ENCODE assay signal across 9 cellular contexts in genomic region chr10:89838002-89838615, GRCh38.
A peak's percentile ranks its signal among the peaks of the same experiment; 100 is the strongest.
DNase-seq lines count a peak whose midpoint lies in the region; ATAC-seq, FAIRE-seq and TF ChIP-seq lines count a peak whose summit lies in the region.
"Had no signal": no experiment of that assay in that cellular context is flagged by ENCODE, and none has a peak within 500 bp of the region (broad histone marks: within the 10 kb centered on the region; RNA-seq: fewer than 3 reads in every experiment).

No MANE protein-coding gene starts in this region.

- peak overlapping the region in 1 of 3 donors; percentile 34 for H3K27ac Mint-ChIP-seq in CD4-positive, CD25-positive, alpha-beta regulatory T cell
- peak overlapping the region in 2 of 3 donors; percentile 51 to 86 for H3K27ac Mint-ChIP-seq in IgD-negative memory B cell

- DNase-seq in CD4-positive, CD25-positive, alpha-beta regulatory T cell, result no peak
- DNase-seq in epithelial cell of proximal tubule (ENCODE audit: low read depth) (no peak), pancreas (no peak), OCI-LY7 (ENCODE audit: low spot score) (no peak), NCI-H2081 (lab: John Stamatoyannopoulos, UW) (no peak), NCI-H1417 treated with DMSO at 0.1 percent for 48 hours (lab: John Stamatoyannopoulos, UW) (no peak), cerebellar cortex (ENCODE audit: low spot score) (no peak)

- no peak for TF ChIP-seq CTCF in epithelial cell of proximal tubule (conservative IDR thresholded peaks at IDR 0.05; ENCODE audit: low read depth, low read length)
- TF ChIP-seq CTCF in pancreas (IDR thresholded peaks at IDR 0.05), result no peak
- TF ChIP-seq CTCF in OCI-LY7 (conservative IDR thresholded peaks at IDR 0.05; ENCODE audit: low read length), result no peak

- H3K9me3 ChIP-seq in CD4-positive, CD25-positive, alpha-beta regulatory T cell (ENCODE audit: control insufficient read depth in 2 of 2, low read length in 2 of 2), result no peaks in the 10 kb centered on the region
- H3K9me3 ChIP-seq in pancreas, result no peaks in the 10 kb centered on the region
- no peaks in the 10 kb centered on the region for H3K9me3 ChIP-seq in OCI-LY7 (ENCODE audit: low read length)

- BruUV-seq in OCI-LY7 (replicated peaks; lab: Mats Ljungman, UMichigan), result no TSS peak

- H3K36me3 Mint-ChIP-seq in CD4-positive, CD25-positive, alpha-beta regulatory T cell, result no peaks in the 10 kb centered on the region
- peaks cover 7% of the 10 kb centered on the region for H3K36me3 Mint-ChIP-seq in IgD-negative memory B cell

- H3K36me3 ChIP-seq in CD4-positive, CD25-positive, alpha-beta regulatory T cell (ENCODE audit: control insufficient read depth, insufficient read depth, low read length), result no peaks in the 10 kb centered on the region
- H3K36me3 ChIP-seq in pancreas (no peaks in the 10 kb centered on the region), OCI-LY7 (ENCODE audit: insufficient read depth, low read length) (no peaks in the 10 kb centered on the region)

- H3K4me1 Mint-ChIP-seq in CD4-positive, CD25-positive, alpha-beta regulatory T cell, result peaks cover 0 to 15% (median 7%) of the 10 kb centered on the region in 4 donors
- peaks cover 10 to 11% (median 11%) of the 10 kb centered on the region in 3 donors for H3K4me1 Mint-ChIP-seq in IgD-negative memory B cell

- H3K27me3 Mint-ChIP-seq in CD4-positive, CD25-positive, alpha-beta regulatory T cell, result peaks cover 73% of the 10 kb centered on the region
- peaks cover 7% of the 10 kb centered on the region for H3K27me3 Mint-ChIP-seq in IgD-negative memory B cell

- H3K4me2 ChIP-seq in OCI-LY7 (ENCODE audit: low read length), result no peak overlapping the region
- H3K4me2 ChIP-seq: KMS-11 had no signal

- no peak overlapping the region for H3K27ac ChIP-seq in CD4-positive, CD25-positive, alpha-beta regulatory T cell (ENCODE audit: insufficient read depth, low read length, poor library complexity, severe bottlenecking)
- peak overlapping the region in 1 of 4 donors; percentile 37 for H3K27ac ChIP-seq in pancreas
- H3K27ac ChIP-seq in OCI-LY7 (ENCODE audit: low read depth, low read length, poor library complexity, severe bottlenecking), result no peak overlapping the region
- H3K27ac ChIP-seq: KMS-11 had no signal

- CTCF ChIA-PET in OCI-LY7 (lab: Charles Lee; ENCODE audit: unreplicated experiment), result no interaction called here

- no peaks in the 10 kb centered on the region for H3K79me2 ChIP-seq in OCI-LY7 (ENCODE audit: insufficient read depth, low read depth, low read length)

- intact Hi-C loops in pancreas (cut with DNase I), result no loop called here
- intact Hi-C loops in OCI-LY7 (cut with micrococcal nuclease; ENCODE audit: unreplicated experiment), result no loop called here

- no peak for ATAC-seq in CD4-positive, CD25-positive, alpha-beta regulatory T cell (ENCODE audit: low read depth in 2 of 2)
- ATAC-seq in pancreas, result peak in 3 of 4 donors; percentile 13 to 65 (median 42)

- H3K9me2 ChIP-seq in OCI-LY7 (ENCODE audit: insufficient read depth, low read length), result no peaks in the 10 kb centered on the region

- peaks cover 14% of the 10 kb centered on the region for H3K4me1 ChIP-seq in CD4-positive, CD25-positive, alpha-beta regulatory T cell (ENCODE audit: control insufficient read depth, insufficient read depth, low read length, poor library complexity, severe bottlenecking)
- no peaks in the 10 kb centered on the region for H3K4me1 ChIP-seq in pancreas
- no peaks in the 10 kb centered on the region for H3K4me1 ChIP-seq in OCI-LY7 (ENCODE audit: insufficient read depth, low read length, poor library complexity, severe bottlenecking)

- no peak for FAIRE-seq in pancreas (lab: Jason Lieb, UNC)

- no peak overlapping the region for H3K4me3 ChIP-seq in CD4-positive, CD25-positive, alpha-beta regulatory T cell (ENCODE audit: low read depth, low read length)
- H3K4me3 ChIP-seq in epithelial cell of proximal tubule (ENCODE audit: low read depth, low read length), result peak overlapping the region; percentile 52
- H3K4me3 ChIP-seq in pancreas, result peak overlapping the region; percentile 35 to 57 (median 42)
- H3K4me3 ChIP-seq in OCI-LY7 (ENCODE audit: low read depth, low read length, poor library complexity, severe bottlenecking), result no peak overlapping the region

- WGBS in pancreas, 2 donors, result 50 to 59% methylated on average over 27 of the region's 27 CpGs

- H3K27me3 ChIP-seq in CD4-positive, CD25-positive, alpha-beta regulatory T cell (ENCODE audit: control insufficient read depth, insufficient read depth, low read length), result peaks cover 22% of the 10 kb centered on the region
- no peaks in the 10 kb centered on the region for H3K27me3 ChIP-seq in pancreas

- H3K9me3 Mint-ChIP-seq in CD4-positive, CD25-positive, alpha-beta regulatory T cell, result peaks cover 0 to 1% (median 0%) of the 10 kb centered on the region in 7 donors
- peaks cover 0 to 2% (median 0%) of the 10 kb centered on the region in 3 donors for H3K9me3 Mint-ChIP-seq in IgD-negative memory B cell

- POLR2A ChIA-PET in OCI-LY7 (lab: Charles Lee), result interaction anchor here (0.6 kb wide), 1 partner anchor 907 kb away, joined by 3 read pairs; no protein-coding TSS in a partner anchor

- no peaks in the 10 kb centered on the region for H4K20me1 ChIP-seq in OCI-LY7 (ENCODE audit: insufficient read depth, low read length)

- peak overlapping the region; percentile 8 to 86 (median 84) for H3K4me3 Mint-ChIP-seq in CD4-positive, CD25-positive, alpha-beta regulatory T cell
- peak overlapping the region; percentile 54 to 95 (median 89) for H3K4me3 Mint-ChIP-seq in IgD-negative memory B cell

- no peak overlapping the region for H2AFZ ChIP-seq in OCI-LY7 (ENCODE audit: low read length)

Comparison
In these comparisons a context has a peak if more than half of its experiments do, and no peak if none do; other contexts are left out.
1. ATAC-seq: peak in pancreas (3 of 4); none in CD4-positive, CD25-positive, alpha-beta regulatory T cell (0 of 2).
2. H3K4me3 ChIP-seq: peak in epithelial cell of proximal tubule (single experiment) and pancreas (4 of 4); none in CD4-positive, CD25-positive, alpha-beta regulatory T cell (single experiment) and OCI-LY7 (single experiment).